In the genomic region with DNA sequence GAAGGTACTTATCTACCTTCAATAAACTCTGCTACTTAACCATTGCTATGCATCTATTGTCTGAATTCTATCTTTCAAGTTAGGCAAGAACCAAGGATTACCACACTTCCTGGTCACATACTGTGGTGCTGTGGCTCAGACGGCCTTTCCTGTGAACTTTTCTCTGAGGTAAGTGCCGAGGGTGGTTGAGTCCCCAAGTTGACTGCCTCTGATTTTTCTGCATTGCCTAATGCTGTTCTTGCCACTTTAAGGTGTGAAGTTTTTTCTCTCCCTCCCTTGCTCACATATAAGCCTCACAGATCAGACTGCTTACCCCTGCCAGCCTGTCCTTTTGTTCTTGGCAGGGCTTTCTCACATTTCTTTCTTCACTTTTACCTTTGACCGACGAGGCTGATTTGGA, we compare ENCODE assay signal across 31 cellular contexts.
"Had no signal": no experiment of that assay in that cellular context is flagged by ENCODE, and none has a peak within 500 bp of the region (broad histone marks: within the 10 kb centered on the region; RNA-seq: fewer than 3 reads in every experiment).

No MANE protein-coding gene starts in this region.

- H3K36me3 Mint-ChIP-seq: activated naive CD4-positive, alpha-beta T cell treated with anti-CD3 and anti-CD28 coated beads, Interleukin-2, amount 50 U/mL, for 72 hours; brain had no signal

- H3K36me3 ChIP-seq: ascending aorta, Peyer's patch, SJCRH30 had no signal

- H3K4me1 ChIP-seq: ascending aorta, Peyer's patch, SJCRH30 had no signal

- H3K4me2 ChIP-seq: SK-N-SH had no signal

- H3K27ac Mint-ChIP-seq: activated B cell treated with CpG ODN at 0.5 μM for 24 hours; activated CD4-positive, alpha-beta T cell treated with anti-CD3 and anti-CD28 coated beads, Interleukin-2, amount 10 ng/mL, durations not matched to agents 24 days and 14 days; activated naive CD4-positive, alpha-beta T cell treated with anti-CD3 and anti-CD28 coated beads, Interleukin-2, amount 50 U/mL, for 72 hours; activated naive CD8-positive, alpha-beta T cell treated with anti-CD3 and anti-CD28 coated beads, Interleukin-2, amount 50 U/mL, for 24 hours; brain; T-helper 17 cell had no signal

- DNase-seq: activated B cell treated with CpG ODN at 0.5 μM for 24 hours; activated CD4-positive, alpha-beta T cell treated with anti-CD3 and anti-CD28 coated beads for 1 hour; activated CD4-positive, alpha-beta T cell treated with anti-CD3 and anti-CD28 coated beads, Interleukin-2, amount 10 ng/mL, durations not matched to agents 24 days and 14 days; activated CD4-positive, alpha-beta T cell treated with anti-CD3 and anti-CD28 coated beads, Interleukin-2, amount 50 U/mL, for 48 hours; activated effector memory CD4-positive, alpha-beta T cell treated with anti-CD3 and anti-CD28 coated beads, Interleukin-2, amount 50 U/mL, for 16 hours; activated naive CD4-positive, alpha-beta T cell treated with Interleukin-2 at 50 U/mL for 16 hours; activated naive CD8-positive, alpha-beta T cell treated with anti-CD3 and anti-CD28 coated beads, Interleukin-2, amount 50 U/mL, for 24 hours; activated T-cell treated with anti-CD3 and anti-CD28 coated beads, Interleukin-2, amount 50 U/mL, for 4 hours; amniotic stem cell; Karpas-422; NCI-H1092; NCI-H1417; NCI-H1694; NCI-H2029 treated with DMSO at 0.1 percent for 48 hours; NCI-H345; NCI-H510A; NCI-H526 treated with DMSO at 0.1 percent for 48 hours; NCI-H82; Peyer's patch; Right ventricle myocardium superior; SJCRH30; SK-N-SH; T-helper 17 cell; T-helper 9 cell had no signal

- H3K27me3 ChIP-seq: ascending aorta, Peyer's patch, SJCRH30 had no signal

- H3K27ac ChIP-seq: ascending aorta, Peyer's patch, RWPE1, SJCRH30 had no signal

- H3K4me3 Mint-ChIP-seq: activated B cell treated with CpG ODN at 0.5 μM for 24 hours; activated CD4-positive, alpha-beta T cell treated with anti-CD3 and anti-CD28 coated beads, Interleukin-2, amount 10 ng/mL, durations not matched to agents 24 days and 14 days; activated naive CD8-positive, alpha-beta T cell treated with anti-CD3 and anti-CD28 coated beads, Interleukin-2, amount 50 U/mL, for 24 hours; activated T-cell treated with anti-CD3 and anti-CD28 coated beads, Interleukin-2, amount 50 U/mL, for 4 hours; brain; central memory CD8-positive, alpha-beta T cell; T-helper 17 cell had no signal

- FAIRE-seq: K562, TTC549 had no signal

- H3K4me3 ChIP-seq: ascending aorta, K562, Peyer's patch, SJCRH30 had no signal

- H3K9ac ChIP-seq: SK-N-SH had no signal

- H3K4me1 Mint-ChIP-seq: activated B cell treated with CpG ODN at 0.5 μM for 24 hours; activated CD4-positive, alpha-beta T cell treated with anti-CD3 and anti-CD28 coated beads, Interleukin-2, amount 10 ng/mL, durations not matched to agents 24 days and 14 days; activated naive CD8-positive, alpha-beta T cell treated with anti-CD3 and anti-CD28 coated beads, Interleukin-2, amount 50 U/mL, for 24 hours; brain; central memory CD8-positive, alpha-beta T cell; T-helper 17 cell had no signal

- H3K9me3 Mint-ChIP-seq: activated B cell treated with CpG ODN at 0.5 μM for 24 hours; activated CD4-positive, alpha-beta T cell treated with anti-CD3 and anti-CD28 coated beads, Interleukin-2, amount 10 ng/mL, durations not matched to agents 24 days and 14 days; activated naive CD4-positive, alpha-beta T cell treated with anti-CD3 and anti-CD28 coated beads, Interleukin-2, amount 50 U/mL, for 72 hours; activated naive CD8-positive, alpha-beta T cell treated with anti-CD3 and anti-CD28 coated beads, Interleukin-2, amount 50 U/mL, for 24 hours; activated T-cell treated with anti-CD3 and anti-CD28 coated beads, Interleukin-2, amount 50 U/mL, for 4 hours; brain; central memory CD8-positive, alpha-beta T cell had no signal

- H3K27me3 Mint-ChIP-seq: activated B cell treated with CpG ODN at 0.5 μM for 24 hours; activated CD4-positive, alpha-beta T cell treated with anti-CD3 and anti-CD28 coated beads, Interleukin-2, amount 10 ng/mL, durations not matched to agents 24 days and 14 days; activated naive CD8-positive, alpha-beta T cell treated with anti-CD3 and anti-CD28 coated beads, Interleukin-2, amount 50 U/mL, for 24 hours; brain; central memory CD8-positive, alpha-beta T cell; T-helper 17 cell had no signal

- H3K9me3 ChIP-seq: ascending aorta, Peyer's patch, SJCRH30, SK-N-SH had no signal
